9 cellular contexts compared by ENCODE assay signal in genomic region chr1:45804671-45804973, GRCh38. TPM values are rescaled to one million over a fixed set of nuclear protein-coding genes. Genes with fewer than 3 reads are reported as not detected.
DNase-seq lines count a peak whose midpoint lies in the region; ATAC-seq, FAIRE-seq and TF ChIP-seq lines count a peak whose summit lies in the region.
"Had no signal": no experiment of that assay in that cellular context is flagged by ENCODE, and none has a peak within 500 bp of the region (broad histone marks: within the 10 kb centered on the region; RNA-seq: fewer than 3 reads in every experiment).

No MANE protein-coding gene starts in this region.

- peak overlapping the region; percentile 94 for H3K4me2 ChIP-seq in keratinocyte (ENCODE audit: control insufficient read depth, extremely low read depth, insufficient read depth, low read depth, low read length)

- H4K20me1 ChIP-seq in keratinocyte (ENCODE audit: control insufficient read depth, extremely low read depth, insufficient read depth, low read length), result no peaks in the 10 kb centered on the region

- no peak for ATAC-seq in activated T-cell treated with anti-CD3 and anti-CD28 coated beads, Interleukin-2, amount 50 U/mL, for 4 hours

- DNase-seq in activated T-cell treated with anti-CD3 and anti-CD28 coated beads, Interleukin-2, amount 50 U/mL, for 4 hours, result no peak
- no peak for DNase-seq in activated T-cell treated with anti-CD3 and anti-CD28 coated beads, Interleukin-2, amount 50 U/mL, for 1 hour
- DNase-seq in activated T-helper 1 cell treated with anti-CD3 and anti-CD28 coated beads, Interleukin-12 subunit alpha, Interleukin-12 subunit beta, Interleukin-2, Interleukin-4 antibody, amounts not matched to agents 30 ng/mL and 10 ng/mL and 1 ng/mL, durations not matched to agents 14 hours and 24 hours and 36 hours (ENCODE audit: low spot score), result no peak
- DNase-seq in keratinocyte (ENCODE audit: low read depth, low spot score) (no peak), suprapubic skin (ENCODE audit: low spot score in 2 of 2) (no peak), caudate nucleus (lab: John Stamatoyannopoulos, UW) (no peak), NCI-H187 (lab: John Stamatoyannopoulos, UW) (no peak), NCI-H146 treated with DMSO at 0.1 percent for 48 hours (lab: John Stamatoyannopoulos, UW; ENCODE audit: unreplicated experiment) (no peak)

- H3K4me1 ChIP-seq in keratinocyte (ENCODE audit: control insufficient read depth, extremely low read depth, insufficient read depth, low read length) (peaks cover 14% of the 10 kb centered on the region), suprapubic skin (peaks cover 27% of the 10 kb centered on the region)

- H3K9me3 ChIP-seq in keratinocyte (ENCODE audit: control insufficient read depth, low read depth, low read length), result no peaks in the 10 kb centered on the region
- no peaks in the 10 kb centered on the region for H3K9me3 ChIP-seq in suprapubic skin

- H3K4me3 ChIP-seq in keratinocyte (ENCODE audit: control insufficient read depth in 2 of 3, extremely low read depth in 1 of 3, insufficient read depth in 2 of 3, low read depth in 1 of 3, low read length in 3 of 3) (peak overlapping the region; percentile 67 to 89 (median 88)), suprapubic skin (peak overlapping the region; percentile 56)

- no peaks in the 10 kb centered on the region for H3K9me3 Mint-ChIP-seq in activated T-cell treated with anti-CD3 and anti-CD28 coated beads, Interleukin-2, amount 50 U/mL, for 4 hours
- no peaks in the 10 kb centered on the region for H3K9me3 Mint-ChIP-seq in activated T-helper 1 cell treated with anti-CD3 and anti-CD28 coated beads, Interleukin-12 subunit alpha, Interleukin-12 subunit beta, Interleukin-2, Interleukin-4 antibody, amounts not matched to agents 30 ng/mL and 10 ng/mL and 1 ng/mL, durations not matched to agents 14 hours and 24 hours and 36 hours

- no peaks in the 10 kb centered on the region for H3K27me3 Mint-ChIP-seq in activated T-cell treated with anti-CD3 and anti-CD28 coated beads, Interleukin-2, amount 50 U/mL, for 4 hours (ENCODE audit: low read depth)
- no peaks in the 10 kb centered on the region for H3K27me3 Mint-ChIP-seq in activated T-helper 1 cell treated with anti-CD3 and anti-CD28 coated beads, Interleukin-12 subunit alpha, Interleukin-12 subunit beta, Interleukin-2, Interleukin-4 antibody, amounts not matched to agents 30 ng/mL and 10 ng/mL and 1 ng/mL, durations not matched to agents 14 hours and 24 hours and 36 hours (ENCODE audit: insufficient read depth)

- dilution Hi-C loops in keratinocyte (cut with MboI; ENCODE audit: extremely low pct_ligation_motif_present, low sequenced_read_pairs), result no loop called here

- peak overlapping the region; percentile 87 for H3K4me3 Mint-ChIP-seq in activated T-cell treated with anti-CD3 and anti-CD28 coated beads, Interleukin-2, amount 50 U/mL, for 4 hours
- H3K4me3 Mint-ChIP-seq in activated T-helper 1 cell treated with anti-CD3 and anti-CD28 coated beads, Interleukin-12 subunit alpha, Interleukin-12 subunit beta, Interleukin-2, Interleukin-4 antibody, amounts not matched to agents 30 ng/mL and 10 ng/mL and 1 ng/mL, durations not matched to agents 14 hours and 24 hours and 36 hours, result peak overlapping the region; percentile 99

- H2AFZ ChIP-seq in keratinocyte (ENCODE audit: control insufficient read depth, low read length), result no peak overlapping the region

- peaks cover 0 to 2% of the 10 kb centered on the region in 2 experiments for H3K36me3 ChIP-seq in keratinocyte (ENCODE audit: control insufficient read depth in 2 of 2, extremely low read depth in 1 of 2, insufficient read depth in 2 of 2, low read length in 2 of 2)
- H3K36me3 ChIP-seq in suprapubic skin, result no peaks in the 10 kb centered on the region

- H3K9ac ChIP-seq in keratinocyte (ENCODE audit: control insufficient read depth, extremely low read depth, insufficient read depth, low read length), result peak overlapping the region; percentile 67

- H3K9me1 ChIP-seq in keratinocyte (ENCODE audit: control insufficient read depth, extremely low read depth, insufficient read depth, low read length), result no peaks in the 10 kb centered on the region

- no peak for TF ChIP-seq EP300 in suprapubic skin (IDR thresholded peaks at IDR 0.05)

- H3K4me1 Mint-ChIP-seq in activated T-cell treated with anti-CD3 and anti-CD28 coated beads, Interleukin-2, amount 50 U/mL, for 4 hours (ENCODE audit: low read depth), result peaks cover 21% of the 10 kb centered on the region
- peaks cover 36% of the 10 kb centered on the region for H3K4me1 Mint-ChIP-seq in activated T-helper 1 cell treated with anti-CD3 and anti-CD28 coated beads, Interleukin-12 subunit alpha, Interleukin-12 subunit beta, Interleukin-2, Interleukin-4 antibody, amounts not matched to agents 30 ng/mL and 10 ng/mL and 1 ng/mL, durations not matched to agents 14 hours and 24 hours and 36 hours (ENCODE audit: low read depth)

- 63% methylated on average over 2 of the region's 2 CpGs for WGBS in suprapubic skin

- no peaks in the 10 kb centered on the region for H3K27me3 ChIP-seq in keratinocyte (ENCODE audit: control insufficient read depth, extremely low read depth, insufficient read depth, low read length)
- H3K27me3 ChIP-seq in suprapubic skin, result no peaks in the 10 kb centered on the region

- peaks cover 4% of the 10 kb centered on the region for H3K36me3 Mint-ChIP-seq in activated T-cell treated with anti-CD3 and anti-CD28 coated beads, Interleukin-2, amount 50 U/mL, for 4 hours (ENCODE audit: insufficient read depth)
- H3K36me3 Mint-ChIP-seq in activated T-helper 1 cell treated with anti-CD3 and anti-CD28 coated beads, Interleukin-12 subunit alpha, Interleukin-12 subunit beta, Interleukin-2, Interleukin-4 antibody, amounts not matched to agents 30 ng/mL and 10 ng/mL and 1 ng/mL, durations not matched to agents 14 hours and 24 hours and 36 hours (ENCODE audit: low read depth), result peaks cover 12% of the 10 kb centered on the region

- TF ChIP-seq CTCF in keratinocyte (optimal IDR thresholded peaks at IDR 0.05 in 1 of 3, IDR thresholded peaks at IDR 0.05 in 1 of 3, conservative IDR thresholded peaks at IDR 0.05 in 1 of 3; ENCODE audit: extremely low read depth in 1 of 3, insufficient read depth in 2 of 3, low read length in 3 of 3) (no peak), suprapubic skin (IDR thresholded peaks at IDR 0.05) (no peak)

- peaks cover 19% of the 10 kb centered on the region for H3K79me2 ChIP-seq in keratinocyte (ENCODE audit: control insufficient read depth, insufficient read depth, low read length)

- FAIRE-seq in keratinocyte (lab: Jason Lieb, UNC), result no peak
- FAIRE-seq: TTC549 had no signal

- H3K27ac ChIP-seq in keratinocyte (ENCODE audit: control insufficient read depth, insufficient read depth, low read length) (no peak overlapping the region), suprapubic skin (no peak overlapping the region), caudate nucleus (ENCODE audit: low read depth, low read length) (no peak overlapping the region)

- no peak overlapping the region for H3K27ac Mint-ChIP-seq in activated T-helper 1 cell treated with anti-CD3 and anti-CD28 coated beads, Interleukin-12 subunit alpha, Interleukin-12 subunit beta, Interleukin-2, Interleukin-4 antibody, amounts not matched to agents 30 ng/mL and 10 ng/mL and 1 ng/mL, durations not matched to agents 14 hours and 24 hours and 36 hours

- intact Hi-C loops in activated T-helper 1 cell treated with anti-CD3 and anti-CD28 coated beads, Interleukin-12 subunit alpha, Interleukin-12 subunit beta, Interleukin-2, Interleukin-4 antibody, amounts not matched to agents 30 ng/mL and 10 ng/mL and 1 ng/mL, durations not matched to agents 14 hours and 24 hours and 36 hours (cut with micrococcal nuclease), result loop anchor here (2.0 to 5.0 kb wide), 3 partner anchors 38 to 498 kb away; partner anchors contain the start of genes LRRC41, TESK2 and UQCRH

- TF ChIP-seq POLR2A in suprapubic skin (IDR thresholded peaks at IDR 0.05), result no peak

RNA-seq across cellular contexts. Expression of gene MAST2, which starts 1.2 kb away (rescaled TPM):
- total RNA-seq in activated T-cell treated with anti-CD3 and anti-CD28 coated beads, Interleukin-2, amount 50 U/mL, for 4 hours, result 10 to 100 TPM; 15.7 to 19.3 (median 17.6) TPM
- 32.0 and 37.2 TPM in 2 replicates for total RNA-seq in activated T-helper 1 cell treated with anti-CD3 and anti-CD28 coated beads, Interleukin-12 subunit alpha, Interleukin-12 subunit beta, Interleukin-2, Interleukin-4 antibody, amounts not matched to agents 30 ng/mL and 10 ng/mL and 1 ng/mL, durations not matched to agents 14 hours and 24 hours and 36 hours
- polyA plus RNA-seq in keratinocyte, result 12.2 to 15.7 TPM (median 14.6 TPM) in 3 replicates
- 9.0 TPM for polyA plus RNA-seq in keratinocyte (2011; ENCODE audit: low read depth)
- polyA plus RNA-seq in keratinocyte (2011; cell fraction: cytosol; rRNA removed), result 13.9 and 15.4 TPM in 2 replicates
- 53.5 and 62.5 TPM in 2 replicates for polyA plus RNA-seq in keratinocyte (2011; cell fraction: nucleus; rRNA removed)
- polyA plus RNA-seq in keratinocyte (2012; ENCODE audit: low replicate concordance), result 11.9 and 16.2 TPM in 2 replicates
- polyA minus RNA-seq in keratinocyte, result 28.3 to 31.8 TPM (median 31.5 TPM) in 3 replicates
- polyA minus RNA-seq in keratinocyte (2011; cell fraction: cytosol; rRNA and poly(A)+ RNA removed), result 19.4 TPM
- polyA minus RNA-seq in keratinocyte (2011; cell fraction: nucleus; rRNA and poly(A)+ RNA removed), result 25.0 and 36.1 TPM in 2 replicates
- total RNA-seq in suprapubic skin, result 10 to 100 TPM; 15.4 to 21.6 (median 20.1) TPM

RNA-seq across cellular contexts. Expression of gene IPP, which starts 54.2 kb away (rescaled TPM):
- total RNA-seq in activated T-cell treated with anti-CD3 and anti-CD28 coated beads, Interleukin-2, amount 50 U/mL, for 4 hours, result 10 to 100 TPM; 11.3 to 11.7 (median 11.6) TPM
- total RNA-seq in activated T-helper 1 cell treated with anti-CD3 and anti-CD28 coated beads, Interleukin-12 subunit alpha, Interleukin-12 subunit beta, Interleukin-2, Interleukin-4 antibody, amounts not matched to agents 30 ng/mL and 10 ng/mL and 1 ng/mL, durations not matched to agents 14 hours and 24 hours and 36 hours, result 12.3 and 13.9 TPM in 2 replicates
- polyA plus RNA-seq in keratinocyte, result 6.7 to 10.0 TPM (median 8.3 TPM) in 3 replicates
- 2.6 TPM for polyA plus RNA-seq in keratinocyte (2011; ENCODE audit: low read depth)
- polyA plus RNA-seq in keratinocyte (2011; cell fraction: cytosol; rRNA removed), result 4.6 and 8.2 TPM in 2 replicates
- 6.2 and 9.0 TPM in 2 replicates for polyA plus RNA-seq in keratinocyte (2011; cell fraction: nucleus; rRNA removed)
- 8.6 and 8.7 TPM in 2 replicates for polyA plus RNA-seq in keratinocyte (2012; ENCODE audit: low replicate concordance)
- polyA minus RNA-seq in keratinocyte, result 2.9 to 11.4 TPM (median 8.5 TPM) in 3 replicates
- 8.2 TPM for polyA minus RNA-seq in keratinocyte (2011; cell fraction: cytosol; rRNA and poly(A)+ RNA removed)
- 6.0 and 9.2 TPM in 2 replicates for polyA minus RNA-seq in keratinocyte (2011; cell fraction: nucleus; rRNA and poly(A)+ RNA removed)
- total RNA-seq in suprapubic skin, result 10 to 100 TPM in 3 of 4 donors, 1 to 10 TPM in 1; 7.0 to 11.8 (median 11.3) TPM
